In the genomic region with DNA sequence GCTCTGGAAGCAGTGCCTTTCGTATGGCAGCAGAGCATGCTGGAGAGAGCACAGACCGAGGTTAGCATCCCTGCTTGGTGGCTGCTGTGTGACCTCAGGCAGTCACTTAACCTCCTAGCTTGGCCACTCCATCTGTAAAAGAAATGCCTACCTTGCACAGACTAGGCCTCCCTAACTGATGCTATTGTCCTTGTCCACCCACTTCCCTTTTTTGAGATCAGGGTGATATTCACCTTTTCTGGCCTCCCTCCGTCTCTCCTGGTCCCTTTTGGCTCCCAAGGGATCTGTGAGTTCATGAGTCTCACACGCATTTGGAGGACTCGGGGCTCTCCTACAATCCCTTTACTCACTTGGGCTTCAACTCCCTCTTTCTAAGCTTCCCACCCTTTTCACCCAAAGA, we compare ENCODE assay signal across 1 cellular context.
A peak's percentile ranks its signal among the peaks of the same experiment; 100 is the strongest.
TF ChIP-seq lines count a peak whose summit lies in the region.

No MANE protein-coding gene starts in this region.

TF ChIP-seq in GM12878, 131 proteins besides CTCF, POLR2A, EP300 and RAD21 (continued from another document):
- peak; percentile 65; the same call in 1 of the 2 replicates for TF ChIP-seq SPI1 (IDR thresholded peaks at IDR 0.05; ENCODE audit: borderline replicate concordance, insufficient read depth, low read depth, low read length)
- TF ChIP-seq, protein P1, sequence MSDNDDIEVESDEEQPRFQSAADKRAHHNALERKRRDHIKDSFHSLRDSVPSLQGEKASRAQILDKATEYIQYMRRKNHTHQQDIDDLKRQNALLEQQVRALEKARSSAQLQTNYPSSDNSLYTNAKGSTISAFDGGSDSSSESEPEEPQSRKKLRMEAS (IDR thresholded peaks at IDR 0.05; ENCODE audit: low read depth, low read length) = no peak
